ENCODE assay signal across 16 cellular contexts in the genomic region with DNA sequence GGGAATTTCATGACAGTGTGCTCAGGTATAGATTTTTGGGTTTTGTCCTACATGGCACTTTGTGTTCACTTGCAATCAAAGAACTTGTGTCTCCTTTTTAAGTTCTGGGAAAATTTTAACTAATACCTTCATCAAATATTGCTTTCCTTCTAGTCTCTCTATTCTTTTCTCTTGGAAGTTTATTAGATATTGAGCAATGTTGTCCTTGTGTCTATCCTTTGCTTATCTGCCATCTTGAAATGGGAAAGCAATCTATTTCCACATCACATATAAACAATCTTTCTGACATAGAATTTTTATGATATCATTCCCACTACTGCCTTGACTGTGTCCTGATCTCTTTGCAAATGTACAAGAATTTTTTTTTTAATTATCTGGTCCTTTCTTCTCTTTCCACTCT. TPM values are rescaled to one million over a fixed set of nuclear protein-coding genes. Genes with fewer than 3 reads are reported as not detected.
DNase-seq lines count a peak whose midpoint lies in the region; ATAC-seq and TF ChIP-seq lines count a peak whose summit lies in the region.
"Had no signal": no experiment of that assay in that cellular context is flagged by ENCODE, and none has a peak within 500 bp of the region (broad histone marks: within the 10 kb centered on the region; RNA-seq: fewer than 3 reads in every experiment).

No MANE protein-coding gene starts in this region.

- H3K4me1 ChIP-seq in breast epithelium: no peaks in the 10 kb centered on the region
- peaks cover 33% of the 10 kb centered on the region for H3K4me1 ChIP-seq in OCI-LY7 (ENCODE audit: insufficient read depth, low read length, poor library complexity, severe bottlenecking)
- H3K4me1 ChIP-seq in vagina: peaks cover 9% of the 10 kb centered on the region
- no peaks in the 10 kb centered on the region for H3K4me1 ChIP-seq in PC-3 (ENCODE audit: insufficient read depth, low read length)

- H3K36me3 Mint-ChIP-seq in MCF 10A (ENCODE audit: insufficient read depth, unreplicated experiment): peaks cover 17% of the 10 kb centered on the region
- H3K36me3 Mint-ChIP-seq: CD4-positive, alpha-beta memory T cell had no signal

- POLR2A ChIA-PET in MCF 10A (lab: Yijun Ruan, JAX): no interaction called here
- POLR2A ChIA-PET in OCI-LY7 (lab: Charles Lee): no interaction called here
- POLR2A ChIA-PET in PC-3 (lab: Charles Lee; ENCODE audit: unreplicated experiment): no interaction called here

- H3K27ac Mint-ChIP-seq in MCF 10A (ENCODE audit: low read depth, unreplicated experiment): peak overlapping the region; percentile 4
- H3K27ac Mint-ChIP-seq: B cell, GM23338 had no signal

- no peak overlapping the region for H3K27ac ChIP-seq in breast epithelium
- no peak overlapping the region for H3K27ac ChIP-seq in OCI-LY7 (ENCODE audit: low read depth, low read length, poor library complexity, severe bottlenecking)
- H3K27ac ChIP-seq in vagina: peak overlapping the region; percentile 52
- no peak overlapping the region for H3K27ac ChIP-seq in PC-3 (ENCODE audit: low read length)

- no peaks in the 10 kb centered on the region for H3K27me3 Mint-ChIP-seq in MCF 10A (ENCODE audit: insufficient read depth, unreplicated experiment)
- H3K27me3 Mint-ChIP-seq: B cell had no signal

- H3K27me3 ChIP-seq in breast epithelium (no peaks in the 10 kb centered on the region), vagina (no peaks in the 10 kb centered on the region), PC-3 (ENCODE audit: low read length) (peaks cover 26% of the 10 kb centered on the region)

- no peak for ATAC-seq in PC-3
- ATAC-seq: GM23338 had no signal

- no peak overlapping the region for H3K9ac ChIP-seq in PC-3 (ENCODE audit: low read length)

- no peaks in the 10 kb centered on the region for H3K9me3 Mint-ChIP-seq in MCF 10A (ENCODE audit: unreplicated experiment)
- H3K9me3 Mint-ChIP-seq: GM23338, H9 had no signal

- BruUV-seq in MCF 10A (replicated peaks; lab: Mats Ljungman, UMichigan) (no TSS peak), OCI-LY7 (replicated peaks; lab: Mats Ljungman, UMichigan) (no TSS peak), PC-3 (replicated peaks; lab: Mats Ljungman, UMichigan) (no TSS peak)

- H3K9me2 ChIP-seq in OCI-LY7 (ENCODE audit: insufficient read depth, low read length) (no peaks in the 10 kb centered on the region), PC-3 (replicated peaks; ENCODE audit: low read length) (no peaks in the 10 kb centered on the region)

- DNase-seq in MCF 10A (ENCODE audit: unreplicated experiment): no peak
- no peak for DNase-seq in breast epithelium (ENCODE audit: low spot score in 2 of 2)
- DNase-seq in OCI-LY7 (ENCODE audit: low spot score): no peak
- peak; percentile 53 for DNase-seq in fibroblast of villous mesenchyme (ENCODE audit: low read depth)
- no peak for DNase-seq in vagina (ENCODE audit: extremely low spot score in 2 of 2)
- no peak for DNase-seq in COR-L47 (lab: John Stamatoyannopoulos, UW)
- DNase-seq in NCI-H2196 (lab: John Stamatoyannopoulos, UW; ENCODE audit: unreplicated experiment): no peak
- DNase-seq in PC-3: no peak
- DNase-seq: C1 segment of cervical spinal cord; CD4-positive, alpha-beta memory T cell; DND-41; GF-D8; H9 had no signal

- no peaks in the 10 kb centered on the region for H3F3A ChIP-seq in PC-3 (ENCODE audit: low read length, unreplicated experiment)

- intact Hi-C loops in MCF 10A (cut with micrococcal nuclease) (no loop called here), breast epithelium (cut with DNase I; ENCODE audit: low total_unique reads) (no loop called here), OCI-LY7 (cut with micrococcal nuclease; ENCODE audit: unreplicated experiment) (loop anchor here (5.0 to 10.0 kb wide), 2 partner anchors 172 to 290 kb away; no protein-coding TSS in a partner anchor), vagina (cut with DNase I) (no loop called here), PC-3 (cut with micrococcal nuclease) (no loop called here)

- TF ChIP-seq CTCF in MCF 10A (IDR thresholded peaks at IDR 0.05; ENCODE audit: unreplicated experiment) (no peak), breast epithelium (IDR thresholded peaks at IDR 0.05) (no peak), OCI-LY7 (conservative IDR thresholded peaks at IDR 0.05; ENCODE audit: low read length) (no peak), fibroblast of villous mesenchyme (IDR thresholded peaks at IDR 0.05; ENCODE audit: insufficient read depth, low read depth, low read length) (no peak), vagina (IDR thresholded peaks at IDR 0.05) (no peak), PC-3 (conservative IDR thresholded peaks at IDR 0.05; ENCODE audit: low read depth, low read length) (no peak)

- H4K20me1 ChIP-seq in OCI-LY7 (ENCODE audit: insufficient read depth, low read length) (no peaks in the 10 kb centered on the region), PC-3 (ENCODE audit: low read length) (no peaks in the 10 kb centered on the region)

- no peak overlapping the region for H3K4me3 Mint-ChIP-seq in MCF 10A (ENCODE audit: unreplicated experiment)
- H3K4me3 Mint-ChIP-seq: B cell, GM23338, H9 had no signal

- peak overlapping the region; percentile 10; the same call in 1 of the 2 replicates for H2AFZ ChIP-seq in OCI-LY7 (ENCODE audit: low read length)
- H2AFZ ChIP-seq in PC-3 (ENCODE audit: low read length): no peak overlapping the region

- no peak for TF ChIP-seq POLR2A in breast epithelium (IDR thresholded peaks at IDR 0.05)
- TF ChIP-seq POLR2A in vagina (IDR thresholded peaks at IDR 0.05): no peak

- no peak overlapping the region for H3K4me3 ChIP-seq in breast epithelium
- no peak overlapping the region for H3K4me3 ChIP-seq in OCI-LY7 (ENCODE audit: low read depth, low read length, poor library complexity, severe bottlenecking)
- H3K4me3 ChIP-seq in fibroblast of villous mesenchyme (ENCODE audit: low read depth, low read length): no peak overlapping the region
- no peak overlapping the region for H3K4me3 ChIP-seq in vagina
- no peak overlapping the region for H3K4me3 ChIP-seq in PC-3 (ENCODE audit: low read length)
- H3K4me3 ChIP-seq: GM23338 had no signal

- CTCF ChIA-PET in MCF 10A (lab: Yijun Ruan, JAX): no interaction called here
- CTCF ChIA-PET in OCI-LY7 (lab: Charles Lee; ENCODE audit: unreplicated experiment): no interaction called here
- CTCF ChIA-PET in PC-3 (lab: Charles Lee): no interaction called here

- H3K36me3 ChIP-seq in breast epithelium: no peaks in the 10 kb centered on the region
- H3K36me3 ChIP-seq in OCI-LY7 (ENCODE audit: insufficient read depth, low read length): no peaks in the 10 kb centered on the region
- no peaks in the 10 kb centered on the region for H3K36me3 ChIP-seq in vagina
- H3K36me3 ChIP-seq in PC-3 (ENCODE audit: low read depth, low read length): no peaks in the 10 kb centered on the region

- H3K4me2 ChIP-seq in OCI-LY7 (ENCODE audit: low read length): no peak overlapping the region
- no peak overlapping the region for H3K4me2 ChIP-seq in PC-3 (ENCODE audit: low read length)
- H3K4me2 ChIP-seq: GM23338 had no signal

- H3K79me2 ChIP-seq in OCI-LY7 (ENCODE audit: insufficient read depth, low read depth, low read length): no peaks in the 10 kb centered on the region
- no peaks in the 10 kb centered on the region for H3K79me2 ChIP-seq in PC-3 (ENCODE audit: low read length)

- H3K4me1 Mint-ChIP-seq in MCF 10A (ENCODE audit: insufficient read depth, unreplicated experiment): peaks cover 17% of the 10 kb centered on the region

- H3K9me3 ChIP-seq in breast epithelium: no peaks in the 10 kb centered on the region
- no peaks in the 10 kb centered on the region for H3K9me3 ChIP-seq in OCI-LY7 (ENCODE audit: low read length)
- H3K9me3 ChIP-seq in vagina: no peaks in the 10 kb centered on the region
- no peaks in the 10 kb centered on the region for H3K9me3 ChIP-seq in PC-3 (ENCODE audit: low read length)

RNA-seq across cellular contexts. Expression of a gene that starts 4.4 kb away (rescaled TPM):
- 4.5 and 7.8 TPM in 2 replicates for total RNA-seq in MCF 10A (2022)
- 10 to 100 TPM; 18.0 to 92.7 (median 56.7) TPM for total RNA-seq in breast epithelium
- total RNA-seq in OCI-LY7 (2014; rRNA removed; shearing (Covaris generic)): 0.47 and 0.88 TPM in 2 replicates
- 0.06 TPM in 1 of 2 replicates, not detected in the other for total RNA-seq in OCI-LY7 (2022)
- total RNA-seq in fibroblast of villous mesenchyme: 2.2 and 2.3 TPM in 2 replicates
- 71.2 TPM for total RNA-seq in vagina
- not detected in 2 replicates for total RNA-seq in PC-3 (2014; rRNA removed)
- total RNA-seq: GM23338, H9, HT1080 had no signal
